In the genomic region with DNA sequence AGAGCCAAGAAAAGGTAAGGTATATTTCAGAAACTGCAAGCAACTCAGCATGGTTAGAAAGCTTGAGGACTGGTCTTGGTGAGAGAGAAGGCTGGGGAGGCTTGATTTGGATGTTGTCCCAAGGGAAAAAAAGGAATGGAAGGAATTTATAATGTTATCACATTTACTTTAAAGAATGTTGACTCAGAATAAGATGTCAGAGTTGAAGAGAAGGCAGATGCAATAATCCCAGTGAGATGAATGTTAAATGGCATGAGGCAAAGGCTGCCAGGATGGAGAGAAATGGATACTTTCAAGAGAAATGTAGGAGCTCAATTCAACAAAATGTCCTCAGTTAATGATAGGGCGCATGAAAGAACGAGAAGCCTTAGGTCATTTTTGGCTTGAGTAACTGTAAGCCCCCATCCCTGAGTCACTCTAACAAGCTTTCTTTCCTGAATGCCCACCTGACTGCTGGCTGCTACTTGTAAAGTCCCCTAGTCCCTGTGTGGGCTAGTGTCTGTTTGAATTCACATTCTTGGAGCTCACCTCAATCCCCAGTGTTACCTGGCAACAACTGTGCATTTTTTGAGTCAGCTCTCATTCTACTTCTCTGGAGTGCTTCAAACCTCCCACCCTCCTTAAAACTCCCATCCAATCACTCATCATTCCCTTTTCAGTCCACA, we compare ENCODE assay signal across 29 cellular contexts.
A peak's percentile ranks its signal among the peaks of the same experiment; 100 is the strongest.
DNase-seq lines count a peak whose midpoint lies in the region; ATAC-seq, FAIRE-seq and TF ChIP-seq lines count a peak whose summit lies in the region.
"Had no signal": no experiment of that assay in that cellular context is flagged by ENCODE, and none has a peak within 500 bp of the region (broad histone marks: within the 10 kb centered on the region; RNA-seq: fewer than 3 reads in every experiment).

No MANE protein-coding gene starts in this region.

- DNase-seq in activated naive CD8-positive, alpha-beta T cell treated with anti-CD3 and anti-CD28 coated beads, Interleukin-2, amount 50 U/mL, for 24 hours, result no peak
- DNase-seq in activated naive CD8-positive, alpha-beta T cell treated with anti-CD3 and anti-CD28 coated beads for 36 hours, result no peak
- DNase-seq in chondrocyte (ENCODE audit: low spot score) (no peak), mesendoderm (peak; percentile 25), NCI-H1092 treated with DMSO at 0.1 percent for 48 hours (lab: John Stamatoyannopoulos, UW) (no peak), HepG2 (ENCODE audit: low spot score) (no peak)
- no peak for DNase-seq in activated CD4-positive, alpha-beta T cell treated with anti-CD3 and anti-CD28 coated beads, Interleukin-2, amount 50 U/mL, for 4 hours
- DNase-seq: 8988T; activated CD4-positive, alpha-beta T cell treated with anti-CD3 and anti-CD28 coated beads for 48 hours; activated CD8-positive, alpha-beta memory T cell treated with anti-CD3 and anti-CD28 coated beads for 24 hours; activated naive CD4-positive, alpha-beta T cell treated with anti-CD3 and anti-CD28 coated beads, Interleukin-2, amount 50 U/mL, for 16 hours; activated T-cell treated with anti-CD3 and anti-CD28 coated beads for 4 hours; dermis blood vessel endothelial cell; endodermal cell; gastrocnemius medialis; Karpas-422; NCI-H1436; NCI-H2081 treated with DMSO at 0.1 percent for 48 hours; NCI-H2227 treated with DMSO at 0.1 percent for 48 hours; Right ventricle myocardium superior; stimulated activated naive B cell treated with anti-CD40 and anti-IgM and Interleukin-4, amounts not matched to agents 10 μg/mL and 1 μg/mL and 100 μg/mL, for 72 hours; T-helper 9 cell; upper lobe of left lung had no signal

- H2BK120ac ChIP-seq in mesendoderm (ENCODE audit: low read depth, low read length), result no peak overlapping the region

- no peaks in the 10 kb centered on the region for H3K36me3 Mint-ChIP-seq in activated naive CD8-positive, alpha-beta T cell treated with anti-CD3 and anti-CD28 coated beads, Interleukin-2, amount 50 U/mL, for 24 hours (ENCODE audit: low read depth)
- no peaks in the 10 kb centered on the region for H3K36me3 Mint-ChIP-seq in activated naive CD8-positive, alpha-beta T cell treated with anti-CD3 and anti-CD28 coated beads for 36 hours
- H3K36me3 Mint-ChIP-seq in chondrocyte (ENCODE audit: low read depth), result no peaks in the 10 kb centered on the region
- H3K36me3 Mint-ChIP-seq: natural killer cell treated with Interleukin-12 subunit alpha and Interleukin-12 subunit beta and Interleukin-15 and Interleukin-18, amount 100 ng/mL, for 72 hours; stimulated activated naive B cell treated with anti-CD40 and anti-IgM and Interleukin-4, amounts not matched to agents 10 μg/mL and 1 μg/mL and 100 μg/mL, for 72 hours had no signal

- H3K56ac ChIP-seq in mesendoderm (ENCODE audit: low read length), result no peak overlapping the region

- TF ChIP-seq EP300 in HepG2 (IDR thresholded peaks at IDR 0.05; ENCODE audit: low read depth in 2 of 2, low read length in 2 of 2), result no peak
- no peak for TF ChIP-seq EP300 in HepG2 (CRISPR knock-in tag; IDR thresholded peaks at IDR 0.05; ENCODE audit: borderline replicate concordance)

- peaks cover 7% of the 10 kb centered on the region for H3K27me3 Mint-ChIP-seq in activated naive CD8-positive, alpha-beta T cell treated with anti-CD3 and anti-CD28 coated beads, Interleukin-2, amount 50 U/mL, for 24 hours
- no peaks in the 10 kb centered on the region for H3K27me3 Mint-ChIP-seq in activated naive CD8-positive, alpha-beta T cell treated with anti-CD3 and anti-CD28 coated beads for 36 hours
- H3K27me3 Mint-ChIP-seq in chondrocyte (ENCODE audit: low read depth), result peaks cover 2% of the 10 kb centered on the region

- no peak overlapping the region for H3K9ac ChIP-seq in mesendoderm (ENCODE audit: low read length)
- no peak overlapping the region for H3K9ac ChIP-seq in HepG2 (ENCODE audit: insufficient read depth, low read depth, low read length)

- intact Hi-C loops in HepG2 (cut with micrococcal nuclease; ENCODE audit: unreplicated experiment), result no loop called here

- H4K5ac ChIP-seq in mesendoderm (ENCODE audit: low read length), result no peak overlapping the region

- no peaks in the 10 kb centered on the region for H3K4me1 Mint-ChIP-seq in activated naive CD8-positive, alpha-beta T cell treated with anti-CD3 and anti-CD28 coated beads, Interleukin-2, amount 50 U/mL, for 24 hours
- no peaks in the 10 kb centered on the region for H3K4me1 Mint-ChIP-seq in activated naive CD8-positive, alpha-beta T cell treated with anti-CD3 and anti-CD28 coated beads for 36 hours
- H3K4me1 Mint-ChIP-seq in chondrocyte (ENCODE audit: low read depth), result peaks cover 18% of the 10 kb centered on the region
- H3K4me1 Mint-ChIP-seq: endodermal cell; stimulated activated naive B cell treated with anti-CD40 and anti-IgM and Interleukin-4, amounts not matched to agents 10 μg/mL and 1 μg/mL and 100 μg/mL, for 72 hours had no signal

- H3K79me2 ChIP-seq in mesendoderm (ENCODE audit: control insufficient read depth, insufficient read depth, low read length) (no peaks in the 10 kb centered on the region), HepG2 (ENCODE audit: insufficient read depth, low read length) (no peaks in the 10 kb centered on the region)

- no peaks in the 10 kb centered on the region for H3K4me1 ChIP-seq in mesendoderm (ENCODE audit: control insufficient read depth, low read depth, low read length)
- H3K4me1 ChIP-seq in HepG2 (ENCODE audit: insufficient read depth, low read length), result no peaks in the 10 kb centered on the region
- H3K4me1 ChIP-seq: gastrocnemius medialis, upper lobe of left lung had no signal

- H3K4me2 ChIP-seq in mesendoderm (ENCODE audit: low read length) (no peak overlapping the region), HepG2 (ENCODE audit: low read depth, low read length) (no peak overlapping the region)

- WGBS in mesendoderm (ENCODE audit: extremely low coverage, insufficient coverage, low lambda C conversion rate), result no CpG with 5 or more reads among the region's 2 CpGs
- 43% methylated on average over 2 of the region's 2 CpGs for WGBS in HepG2 (ENCODE audit: low lambda C conversion rate)

- no peak overlapping the region for H3K18ac ChIP-seq in mesendoderm (ENCODE audit: low read length)

- H3K4ac ChIP-seq in mesendoderm (ENCODE audit: low read depth, low read length), result no peak overlapping the region

- no peak for TF ChIP-seq CTCF in chondrocyte (IDR thresholded peaks at IDR 0.05)
- no peak for TF ChIP-seq CTCF in HepG2 (CRISPR knock-in tag; IDR thresholded peaks at IDR 0.05)

- BruUV-seq in HepG2 (replicated peaks; lab: Mats Ljungman, UMichigan), result no TSS peak

- no peaks in the 10 kb centered on the region for H3K79me1 ChIP-seq in mesendoderm (ENCODE audit: low read length)

- H3K36me3 ChIP-seq in mesendoderm (ENCODE audit: control insufficient read depth, insufficient read depth, low read length) (no peaks in the 10 kb centered on the region), HepG2 (replicated peaks in 1 of 2; ENCODE audit: control insufficient read depth in 1 of 2, insufficient read depth in 2 of 2, low read length in 2 of 2) (no peaks in the 10 kb centered on the region)
- H3K36me3 ChIP-seq: gastrocnemius medialis, upper lobe of left lung had no signal

- POLR2A ChIA-PET in HepG2 (lab: Yijun Ruan, JAX), result no interaction called here

- in situ Hi-C loops in HepG2 (cut with HindIII; ENCODE audit: extremely low pct_ligation_motif_present, low pct_unique_long_range_greater_than_20kb), result loop anchor here (25.0 kb wide), 1 partner anchor 408 kb away; no protein-coding TSS in a partner anchor

- H3K23ac ChIP-seq in mesendoderm (ENCODE audit: low read length), result no peak overlapping the region

- no peak overlapping the region for H2AK5ac ChIP-seq in mesendoderm (ENCODE audit: low read length)

- no peak overlapping the region for H2AFZ ChIP-seq in HepG2 (ENCODE audit: low read length)

- no peak for FAIRE-seq in HepG2 (lab: Jason Lieb, UNC)
- FAIRE-seq: H1 had no signal

- H3K27me3 ChIP-seq in mesendoderm (ENCODE audit: insufficient read depth, low read length, poor library complexity) (no peaks in the 10 kb centered on the region), HepG2 (ENCODE audit: control insufficient read depth in 1 of 2, insufficient read depth in 2 of 2, low read length in 2 of 2) (no peaks in the 10 kb centered on the region)
- H3K27me3 ChIP-seq: gastrocnemius medialis, upper lobe of left lung had no signal

- no peak for TF ChIP-seq RAD21 in HepG2 (CRISPR knock-in tag; IDR thresholded peaks at IDR 0.05)

- H4K20me1 ChIP-seq in HepG2 (ENCODE audit: insufficient read depth, low read length), result no peaks in the 10 kb centered on the region

- no peak overlapping the region for H2BK15ac ChIP-seq in mesendoderm (replicated peaks; ENCODE audit: low read depth)

- peak overlapping the region; percentile 24 for H3K27ac Mint-ChIP-seq in activated naive CD8-positive, alpha-beta T cell treated with anti-CD3 and anti-CD28 coated beads, Interleukin-2, amount 50 U/mL, for 24 hours
- no peak overlapping the region for H3K27ac Mint-ChIP-seq in activated naive CD8-positive, alpha-beta T cell treated with anti-CD3 and anti-CD28 coated beads for 36 hours
- H3K27ac Mint-ChIP-seq in chondrocyte (ENCODE audit: unreplicated experiment), result peak overlapping the region; percentile 49
- H3K27ac Mint-ChIP-seq: activated T-helper 2 cell treated with anti-CD3 and anti-CD28 coated beads, Interferon-gamma antibody, Interleukin-2, Interleukin-4, amounts not matched to agents 10 μg/mL and 5 μg/mL and 100 μg/mL, durations not matched to agents 14 hours and 24 hours and 36 hours; endodermal cell; natural killer cell treated with Interleukin-12 subunit alpha and Interleukin-12 subunit beta and Interleukin-15 and Interleukin-18, amount 100 ng/mL, for 72 hours; stimulated activated naive B cell treated with anti-CD40 and anti-IgM and Interleukin-4, amounts not matched to agents 10 μg/mL and 1 μg/mL and 100 μg/mL, for 72 hours had no signal

- no peaks in the 10 kb centered on the region for H3K9me3 Mint-ChIP-seq in activated naive CD8-positive, alpha-beta T cell treated with anti-CD3 and anti-CD28 coated beads, Interleukin-2, amount 50 U/mL, for 24 hours
- peaks cover 1% of the 10 kb centered on the region for H3K9me3 Mint-ChIP-seq in activated naive CD8-positive, alpha-beta T cell treated with anti-CD3 and anti-CD28 coated beads for 36 hours
- H3K9me3 Mint-ChIP-seq in chondrocyte (ENCODE audit: low read depth), result peaks cover 3% of the 10 kb centered on the region
- H3K9me3 Mint-ChIP-seq: activated T-helper 2 cell treated with anti-CD3 and anti-CD28 coated beads, Interferon-gamma antibody, Interleukin-2, Interleukin-4, amounts not matched to agents 10 μg/mL and 5 μg/mL and 100 μg/mL, durations not matched to agents 14 hours and 24 hours and 36 hours; endodermal cell had no signal

- no peak overlapping the region for H3K4me3 ChIP-seq in mesendoderm (ENCODE audit: low read length)
- H3K4me3 ChIP-seq in HepG2 (replicated peaks in 1 of 3; ENCODE audit: insufficient read depth in 1 of 3, low read depth in 2 of 3, low read length in 3 of 3), result no peak overlapping the region
- H3K4me3 ChIP-seq: gastrocnemius medialis, upper lobe of left lung had no signal

- no peak overlapping the region for H4K8ac ChIP-seq in mesendoderm (ENCODE audit: low read depth, low read length)

- no peak overlapping the region for H2BK5ac ChIP-seq in mesendoderm (ENCODE audit: low read length)

- CTCF ChIA-PET in HepG2 (lab: Yijun Ruan, JAX; ENCODE audit: low intra/inter-chr PET ratio, low total read pairs), result no interaction called here

- no peaks in the 10 kb centered on the region for H3K9me3 ChIP-seq in HepG2 (ENCODE audit: low read length)
- H3K9me3 ChIP-seq: gastrocnemius medialis, upper lobe of left lung had no signal

- no peak for ATAC-seq in activated naive CD8-positive, alpha-beta T cell treated with anti-CD3 and anti-CD28 coated beads, Interleukin-2, amount 50 U/mL, for 24 hours
- ATAC-seq in HepG2 (no peak), GM21360 (IDR thresholded peaks at IDR 0.05; ENCODE audit: unreplicated experiment) (no peak)
- ATAC-seq: gastrocnemius medialis; natural killer cell treated with Interleukin-12 subunit alpha and Interleukin-12 subunit beta and Interleukin-15 and Interleukin-18, amount 100 ng/mL, for 72 hours; Panc1; stimulated activated naive B cell treated with anti-CD40 and anti-IgM and Interleukin-4, amounts not matched to agents 10 μg/mL and 1 μg/mL and 100 μg/mL, for 72 hours had no signal

- H3K4me3 Mint-ChIP-seq in activated naive CD8-positive, alpha-beta T cell treated with anti-CD3 and anti-CD28 coated beads, Interleukin-2, amount 50 U/mL, for 24 hours, result no peak overlapping the region
- H3K4me3 Mint-ChIP-seq in activated naive CD8-positive, alpha-beta T cell treated with anti-CD3 and anti-CD28 coated beads for 36 hours, result no peak overlapping the region
- H3K4me3 Mint-ChIP-seq in chondrocyte (ENCODE audit: unreplicated experiment), result no peak overlapping the region
- H3K4me3 Mint-ChIP-seq: endodermal cell; natural killer cell treated with Interleukin-12 subunit alpha and Interleukin-12 subunit beta and Interleukin-15 and Interleukin-18, amount 100 ng/mL, for 72 hours; stimulated activated naive B cell treated with anti-CD40 and anti-IgM and Interleukin-4, amounts not matched to agents 10 μg/mL and 1 μg/mL and 100 μg/mL, for 72 hours had no signal

- no peak overlapping the region for H3K27ac ChIP-seq in mesendoderm (ENCODE audit: low read depth, low read length)
- no peak overlapping the region for H3K27ac ChIP-seq in HepG2 (ENCODE audit: extremely low read length, insufficient read depth, low read length)
- H3K27ac ChIP-seq: gastrocnemius medialis, upper lobe of left lung, VCaP had no signal

- TF ChIP-seq POLR2A in HepG2 (IDR thresholded peaks at IDR 0.05; ENCODE audit: insufficient read depth in 1 of 2, low read depth in 2 of 2, low read length in 2 of 2), result no peak
